1 cellular context compared by ENCODE assay signal in genomic region chr17:15999974-16000827, GRCh38.
TF ChIP-seq lines count a peak whose summit lies in the region.

No MANE protein-coding gene starts in this region.

TF ChIP-seq in HEK293, 187 proteins besides CTCF, POLR2A, EP300 and RAD21 (continued from another document):
- no peak for TF ChIP-seq ZBTB6 (tag by site-specific recombination; IDR thresholded peaks at IDR 0.05)
- TF ChIP-seq ZNF239 (tag by site-specific recombination; IDR thresholded peaks at IDR 0.05), result no peak
- no peak for TF ChIP-seq ZNF555 (tag by site-specific recombination; conservative IDR thresholded peaks at IDR 0.05)
